ENCODE assay signal across 29 cellular contexts in the genomic region with DNA sequence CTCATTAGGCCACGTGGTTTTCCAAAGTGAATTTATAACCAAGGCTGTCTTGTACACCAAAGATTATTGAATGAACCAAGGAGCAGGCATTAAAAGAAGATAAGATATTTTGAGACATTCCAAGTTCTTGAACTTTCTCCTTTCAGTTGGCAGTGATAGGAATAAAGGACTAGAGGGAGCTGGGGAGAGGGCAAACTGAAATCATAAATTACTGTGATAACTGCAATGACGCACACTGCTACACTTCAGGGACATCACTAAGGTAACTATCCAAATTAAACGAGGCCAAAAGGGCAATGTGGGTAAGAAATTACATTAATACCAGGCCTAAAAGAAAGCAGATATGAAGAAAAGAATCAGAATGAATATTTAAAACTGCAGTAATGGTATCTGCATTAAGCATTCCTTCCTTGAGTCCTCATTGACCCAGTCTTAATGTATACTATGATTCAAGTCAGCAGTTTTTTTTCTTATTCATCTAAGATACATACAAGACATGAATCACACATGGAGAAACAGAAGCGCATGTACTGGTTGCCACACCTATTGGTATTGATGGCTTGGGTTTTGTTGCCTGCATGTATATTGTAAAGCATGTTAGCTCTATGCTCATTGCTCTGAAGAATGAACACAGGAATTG.
DNase-seq lines count a peak whose midpoint lies in the region; ATAC-seq, FAIRE-seq and TF ChIP-seq lines count a peak whose summit lies in the region.
"Had no signal": no experiment of that assay in that cellular context is flagged by ENCODE, and none has a peak within 500 bp of the region (broad histone marks: within the 10 kb centered on the region; RNA-seq: fewer than 3 reads in every experiment).

No MANE protein-coding gene starts in this region.

- H3K9me2 ChIP-seq in hepatocyte (replicated peaks; ENCODE audit: insufficient read depth), result no peaks in the 10 kb centered on the region

- WGBS in hepatocyte (ENCODE audit: low lambda C conversion rate, missing lambda C conversion rate), result 74% methylated on average over 4 of the region's 4 CpGs

- H3K4me2 ChIP-seq in astrocyte (ENCODE audit: low read length) (no peak overlapping the region), hepatocyte (no peak overlapping the region)
- H3K4me2 ChIP-seq: A549 had no signal

- no peak for TF ChIP-seq CTCF in astrocyte (IDR thresholded peaks at IDR 0.05; ENCODE audit: insufficient read depth, low read depth, low read length)
- no peak for TF ChIP-seq CTCF in hepatocyte (IDR thresholded peaks at IDR 0.05; ENCODE audit: poor library complexity)
- no peak for TF ChIP-seq CTCF in upper lobe of right lung (IDR thresholded peaks at IDR 0.05)

- peaks cover 26% of the 10 kb centered on the region for H3K4me1 Mint-ChIP-seq in activated T-cell treated with anti-CD3 and anti-CD28 coated beads, Interleukin-2, amount 50 U/mL, for 72 hours (ENCODE audit: low read depth)
- peaks cover 10% of the 10 kb centered on the region for H3K4me1 Mint-ChIP-seq in activated T-helper 17 cell treated with anti-CD3 and anti-CD28 coated beads, Interleukin-2, amount 50 U/mL, for 72 hours
- no peaks in the 10 kb centered on the region for H3K4me1 Mint-ChIP-seq in astrocyte (ENCODE audit: low read depth, unreplicated experiment)

- FAIRE-seq in astrocyte (lab: Jason Lieb, UNC), result peak; percentile 17
- FAIRE-seq: A549, GM12891, HTR-8/SVneo, K562 had no signal

- H3K4me3 Mint-ChIP-seq in activated T-cell treated with anti-CD3 and anti-CD28 coated beads, Interleukin-2, amount 50 U/mL, for 72 hours, result no peak overlapping the region
- no peak overlapping the region for H3K4me3 Mint-ChIP-seq in activated T-helper 17 cell treated with anti-CD3 and anti-CD28 coated beads, Interleukin-2, amount 50 U/mL, for 72 hours
- no peak overlapping the region for H3K4me3 Mint-ChIP-seq in astrocyte (ENCODE audit: unreplicated experiment)
- H3K4me3 Mint-ChIP-seq: CD4-positive, alpha-beta memory T cell had no signal

- no peak for DNase-seq in activated T-cell treated with anti-CD3 and anti-CD28 coated beads, Interleukin-2, amount 50 U/mL, for 72 hours
- DNase-seq in activated T-cell treated with anti-CD3 and anti-CD28 coated beads, Interleukin-2, amount 50 U/mL, for 1 hour, result no peak
- DNase-seq in astrocyte (ENCODE audit: low read depth) (no peak), hepatocyte (ENCODE audit: low spot score) (no peak), upper lobe of right lung (no peak)
- DNase-seq: C1 segment of cervical spinal cord; CD4-positive, alpha-beta memory T cell; COR-L47; EL; GDM1; H7; Kasumi-1; NCI-H1092 treated with DMSO at 0.1 percent for 48 hours; NCI-H1436; NCI-H187; NCI-H2081 treated with DMSO at 0.1 percent for 48 hours; NCI-H2171; NCI-H226; NCI-H510A; NCI-H69; SHP77 had no signal

- ATAC-seq in activated T-cell treated with anti-CD3 and anti-CD28 coated beads, Interleukin-2, amount 50 U/mL, for 72 hours (replicated peaks in 1 of 2), result peak; percentile 58 to 71
- ATAC-seq in activated T-helper 17 cell treated with anti-CD3 and anti-CD28 coated beads, Interleukin-2, amount 50 U/mL, for 72 hours (replicated peaks), result peak; percentile 68
- ATAC-seq in HG02763 (IDR thresholded peaks at IDR 0.05; ENCODE audit: unreplicated experiment) (no peak), upper lobe of right lung (no peak), GM18867 (IDR thresholded peaks at IDR 0.05; ENCODE audit: unreplicated experiment) (no peak)
- ATAC-seq: A549, K562 had no signal

- H2AFZ ChIP-seq in astrocyte (ENCODE audit: low read depth, low read length), result no peak overlapping the region
- H2AFZ ChIP-seq in hepatocyte, result no peak overlapping the region

- H3K27me3 Mint-ChIP-seq in activated T-cell treated with anti-CD3 and anti-CD28 coated beads, Interleukin-2, amount 50 U/mL, for 72 hours (ENCODE audit: low read depth), result no peaks in the 10 kb centered on the region
- H3K27me3 Mint-ChIP-seq in activated T-helper 17 cell treated with anti-CD3 and anti-CD28 coated beads, Interleukin-2, amount 50 U/mL, for 72 hours, result no peaks in the 10 kb centered on the region
- H3K27me3 Mint-ChIP-seq in astrocyte (ENCODE audit: low read depth, unreplicated experiment), result no peaks in the 10 kb centered on the region
- H3K27me3 Mint-ChIP-seq: CD4-positive, alpha-beta memory T cell had no signal

- H3K9ac ChIP-seq in astrocyte (ENCODE audit: low read length), result no peak overlapping the region

- H3K79me2 ChIP-seq in astrocyte (ENCODE audit: insufficient read depth, low read length) (no peaks in the 10 kb centered on the region), hepatocyte (no peaks in the 10 kb centered on the region)

- no peak overlapping the region for H3K27ac ChIP-seq in astrocyte (ENCODE audit: low read depth, low read length)
- peak overlapping the region; percentile 54 for H3K27ac ChIP-seq in hepatocyte
- no peak overlapping the region for H3K27ac ChIP-seq in upper lobe of right lung
- H3K27ac ChIP-seq: A549, RWPE1 had no signal

- no peak overlapping the region for H3K27ac Mint-ChIP-seq in activated T-cell treated with anti-CD3 and anti-CD28 coated beads, Interleukin-2, amount 50 U/mL, for 72 hours
- H3K27ac Mint-ChIP-seq in activated T-helper 17 cell treated with anti-CD3 and anti-CD28 coated beads, Interleukin-2, amount 50 U/mL, for 72 hours, result no peak overlapping the region
- H3K27ac Mint-ChIP-seq in astrocyte (ENCODE audit: unreplicated experiment), result no peak overlapping the region
- H3K27ac Mint-ChIP-seq: CD4-positive, alpha-beta memory T cell had no signal

- H3K27me3 ChIP-seq in astrocyte (ENCODE audit: insufficient read depth, low read length) (no peaks in the 10 kb centered on the region), hepatocyte (no peaks in the 10 kb centered on the region), upper lobe of right lung (no peaks in the 10 kb centered on the region)

- H3K9me3 Mint-ChIP-seq in activated T-cell treated with anti-CD3 and anti-CD28 coated beads, Interleukin-2, amount 50 U/mL, for 72 hours, result peaks cover 8 to 10% of the 10 kb centered on the region in 2 donors
- H3K9me3 Mint-ChIP-seq in activated T-helper 17 cell treated with anti-CD3 and anti-CD28 coated beads, Interleukin-2, amount 50 U/mL, for 72 hours, result peaks cover 6% of the 10 kb centered on the region
- H3K9me3 Mint-ChIP-seq in astrocyte (ENCODE audit: unreplicated experiment), result peaks cover 6% of the 10 kb centered on the region

- no peak overlapping the region for H3K4me3 ChIP-seq in astrocyte (ENCODE audit: insufficient read depth, low read depth, low read length)
- H3K4me3 ChIP-seq in hepatocyte, result no peak overlapping the region
- H3K4me3 ChIP-seq in upper lobe of right lung, result no peak overlapping the region
- H3K4me3 ChIP-seq: A549, K562 had no signal

- H3K9me3 ChIP-seq in astrocyte (ENCODE audit: insufficient read depth, low read depth, low read length) (no peaks in the 10 kb centered on the region), hepatocyte (ENCODE audit: low read depth) (no peaks in the 10 kb centered on the region), upper lobe of right lung (no peaks in the 10 kb centered on the region)
- H3K9me3 ChIP-seq: A549 had no signal

- H3K4me1 ChIP-seq in astrocyte (ENCODE audit: insufficient read depth, low read length) (no peaks in the 10 kb centered on the region), hepatocyte (ENCODE audit: insufficient read depth) (no peaks in the 10 kb centered on the region), upper lobe of right lung (no peaks in the 10 kb centered on the region)
- H3K4me1 ChIP-seq: A549 had no signal

- intact Hi-C loops in upper lobe of right lung (cut with DNase I), result no loop called here

- H3K36me3 ChIP-seq in astrocyte (ENCODE audit: insufficient read depth, low read length) (no peaks in the 10 kb centered on the region), hepatocyte (replicated peaks; ENCODE audit: insufficient read depth, low read depth) (no peaks in the 10 kb centered on the region), upper lobe of right lung (no peaks in the 10 kb centered on the region)

- no peaks in the 10 kb centered on the region for H4K20me1 ChIP-seq in astrocyte (ENCODE audit: insufficient read depth, low read length)
- H4K20me1 ChIP-seq in hepatocyte (ENCODE audit: insufficient read depth, poor library complexity, severe bottlenecking), result no peaks in the 10 kb centered on the region

- H3K36me3 Mint-ChIP-seq in activated T-cell treated with anti-CD3 and anti-CD28 coated beads, Interleukin-2, amount 50 U/mL, for 72 hours (ENCODE audit: insufficient read depth in 2 of 2), result peaks cover 13 to 21% of the 10 kb centered on the region in 2 donors
- no peaks in the 10 kb centered on the region for H3K36me3 Mint-ChIP-seq in activated T-helper 17 cell treated with anti-CD3 and anti-CD28 coated beads, Interleukin-2, amount 50 U/mL, for 72 hours (ENCODE audit: low read depth)
- H3K36me3 Mint-ChIP-seq in astrocyte (ENCODE audit: low read depth, unreplicated experiment), result no peaks in the 10 kb centered on the region

Comparison
In these comparisons a context has a peak if more than half of its experiments do, and no peak if none do; other contexts are left out.
1. ATAC-seq: peak in activated T-cell treated with anti-CD3 and anti-CD28 coated beads, Interleukin-2, amount 50 U/mL, for 72 hours (2 of 2) and activated T-helper 17 cell treated with anti-CD3 and anti-CD28 coated beads, Interleukin-2, amount 50 U/mL, for 72 hours (single experiment); none in HG02763 (single experiment), upper lobe of right lung (single experiment) and GM18867 (single experiment).